In genomic region chrX:154751669-154752271, GRCh38 we compare ENCODE assay signal across 9 cellular contexts.
DNase-seq lines count a peak whose midpoint lies in the region; ATAC-seq and TF ChIP-seq lines count a peak whose summit lies in the region.
"Had no signal": no experiment of that assay in that cellular context is flagged by ENCODE, and none has a peak within 500 bp of the region (broad histone marks: within the 10 kb centered on the region; RNA-seq: fewer than 3 reads in every experiment).

No MANE protein-coding gene starts in this region.

- H3K9me2 ChIP-seq in Loucy (replicated peaks; ENCODE audit: low read depth, low read length): no peaks in the 10 kb centered on the region

- no peaks in the 10 kb centered on the region for H4K20me1 ChIP-seq in Loucy (ENCODE audit: insufficient read depth, low read length, poor library complexity, severe bottlenecking)

- peaks cover 24% of the 10 kb centered on the region for H3K4me1 ChIP-seq in Loucy (ENCODE audit: insufficient read depth, low read length, poor library complexity, severe bottlenecking)

- 0 out of 2 replicates have a peak, but pooled peaks cover 6% of the 10 kb centered on the region for H3K79me2 ChIP-seq in Loucy (ENCODE audit: insufficient read depth, low read length)

- H3K9me3 ChIP-seq in Loucy (ENCODE audit: insufficient read depth, low read depth, low read length): no peaks in the 10 kb centered on the region
- H3K9me3 ChIP-seq: suprapubic skin had no signal

- DNase-seq in DMS 273 treated with DMSO at 0.1 percent for 48 hours (lab: John Stamatoyannopoulos, UW) (peak; percentile 78), caudate nucleus (lab: John Stamatoyannopoulos, UW) (no peak), NCI-H2107 (lab: John Stamatoyannopoulos, UW) (no peak), amniotic stem cell (lab: John Stamatoyannopoulos, UW) (no peak)

- H3K27me3 Mint-ChIP-seq in nephron (ENCODE audit: low read depth): peaks cover 39% of the 10 kb centered on the region

- peaks cover 11% of the 10 kb centered on the region for H3K9me3 Mint-ChIP-seq in nephron

- H3K36me3 ChIP-seq in Loucy (ENCODE audit: insufficient read depth, low read length): no peaks in the 10 kb centered on the region
- H3K36me3 ChIP-seq: suprapubic skin had no signal

- H3K4me3 ChIP-seq in Loucy (ENCODE audit: low read length, poor library complexity, severe bottlenecking): no peak overlapping the region

- H3K27ac Mint-ChIP-seq in nephron: peak overlapping the region in 1 of 3 experiments; percentile 33

- H3K4me3 Mint-ChIP-seq in nephron: peak overlapping the region; percentile 62 to 81 (median 64)

- H3K36me3 Mint-ChIP-seq in nephron (ENCODE audit: low read depth): no peaks in the 10 kb centered on the region

- H3K4me1 Mint-ChIP-seq in nephron: peaks cover 4% of the 10 kb centered on the region

- ATAC-seq in HG03196 (IDR thresholded peaks at IDR 0.05; ENCODE audit: unreplicated experiment) (no peak), HG03175 (IDR thresholded peaks at IDR 0.05; ENCODE audit: unreplicated experiment) (no peak)

- H3K4me2 ChIP-seq in Loucy (ENCODE audit: low read depth, low read length, poor library complexity, severe bottlenecking): peak overlapping the region; percentile 38

- peak overlapping the region; percentile 12 for H3K27ac ChIP-seq in caudate nucleus (ENCODE audit: low read depth, low read length)
- H3K27ac ChIP-seq: suprapubic skin had no signal

- no peaks in the 10 kb centered on the region for H3K27me3 ChIP-seq in Loucy (ENCODE audit: insufficient read depth, low read length, poor library complexity, severe bottlenecking)
- H3K27me3 ChIP-seq: suprapubic skin had no signal

- no peak overlapping the region for H3K9ac ChIP-seq in Loucy (ENCODE audit: low read depth, low read length, poor library complexity, severe bottlenecking)

- no peak overlapping the region for H2AFZ ChIP-seq in Loucy (ENCODE audit: low read length)

- TF ChIP-seq CTCF in Loucy (conservative IDR thresholded peaks at IDR 0.05; ENCODE audit: low read length): no peak
- no peak for TF ChIP-seq CTCF in nephron (IDR thresholded peaks at IDR 0.05; ENCODE audit: unreplicated experiment in 3 of 3)

- no peaks in the 10 kb centered on the region for H3F3A ChIP-seq in Loucy (ENCODE audit: low read depth)
